12 cellular contexts compared by ENCODE assay signal in genomic region chr14:32565256-32565655, GRCh38.
DNase-seq lines count a peak whose midpoint lies in the region; ATAC-seq and TF ChIP-seq lines count a peak whose summit lies in the region.
"Had no signal": no experiment of that assay in that cellular context is flagged by ENCODE, and none has a peak within 500 bp of the region (broad histone marks: within the 10 kb centered on the region; RNA-seq: fewer than 3 reads in every experiment).

No MANE protein-coding gene starts in this region.

- no peak overlapping the region for H2AFZ ChIP-seq in smooth muscle cell (ENCODE audit: low read depth)

- no peak for ATAC-seq in HG03571 (IDR thresholded peaks at IDR 0.05; ENCODE audit: unreplicated experiment)
- ATAC-seq: A549 had no signal

- H3K9me3 ChIP-seq in smooth muscle cell (replicated peaks; ENCODE audit: low read depth) = no peaks in the 10 kb centered on the region
- H3K9me3 ChIP-seq: A549 had no signal

- H3K27ac ChIP-seq in smooth muscle cell (ENCODE audit: low read depth) = peak overlapping the region; percentile 67
- H3K27ac ChIP-seq: A549 had no signal

- H3K4me1 ChIP-seq in smooth muscle cell (ENCODE audit: low read depth) = peaks cover 6% of the 10 kb centered on the region
- H3K4me1 ChIP-seq: A549 had no signal

- H3K4me3 ChIP-seq in fibroblast of the aortic adventitia (ENCODE audit: low read depth, low read length) (no peak overlapping the region), smooth muscle cell (no peak overlapping the region)
- H3K4me3 ChIP-seq: A549 had no signal

- peaks cover 5% of the 10 kb centered on the region for H3F3A ChIP-seq in smooth muscle cell (ENCODE audit: low read depth)

- no peaks in the 10 kb centered on the region for H4K20me1 ChIP-seq in smooth muscle cell (ENCODE audit: low read depth)

- H3K27me3 ChIP-seq in smooth muscle cell (ENCODE audit: low read depth) = no peaks in the 10 kb centered on the region

- no peak overlapping the region for H3K9ac ChIP-seq in smooth muscle cell (ENCODE audit: low read depth)

- H3K79me2 ChIP-seq in smooth muscle cell (ENCODE audit: low read depth) = no peaks in the 10 kb centered on the region

- TF ChIP-seq CTCF in fibroblast of the aortic adventitia (IDR thresholded peaks at IDR 0.05; ENCODE audit: insufficient read depth, low read length) (no peak), smooth muscle cell (IDR thresholded peaks at IDR 0.05; ENCODE audit: borderline replicate concordance, insufficient read depth, poor library complexity, severe bottlenecking) (no peak)

- no peaks in the 10 kb centered on the region for H3K36me3 ChIP-seq in smooth muscle cell (ENCODE audit: low read depth)

- DNase-seq in NCI-H187 treated with DMSO at 0.1 percent for 48 hours (lab: John Stamatoyannopoulos, UW) (peak; percentile 18), NCI-H187 (lab: John Stamatoyannopoulos, UW) (no peak), NCI-H774 (lab: John Stamatoyannopoulos, UW) (peak; percentile 4), fibroblast of the aortic adventitia (ENCODE audit: low read depth) (peak; percentile 2), smooth muscle cell (lab: John Stamatoyannopoulos, UW; ENCODE audit: unreplicated experiment) (no peak), dermis blood vessel endothelial cell (no peak)
- DNase-seq in activated naive CD4-positive, alpha-beta T cell treated with anti-CD3 and anti-CD28 coated beads, Interleukin-2, amount 50 U/mL, for 16 hours = no peak
- DNase-seq: activated B cell treated with CpG ODN at 0.5 μM for 24 hours; activated CD8-positive, alpha-beta memory T cell treated with anti-CD3 and anti-CD28 coated beads, Interleukin-2, amount 50 U/mL, for 4 hours; SW 1271 had no signal

- H3K4me2 ChIP-seq in smooth muscle cell = no peak overlapping the region
- H3K4me2 ChIP-seq: A549 had no signal

Comparison
In these comparisons a context has a peak if more than half of its experiments do, and no peak if none do; other contexts are left out.
1. DNase-seq: peak in NCI-H187 treated with DMSO at 0.1 percent for 48 hours (single experiment), NCI-H774 (single experiment) and fibroblast of the aortic adventitia (single experiment); none in NCI-H187 (0 of 2), smooth muscle cell (single experiment), dermis blood vessel endothelial cell (single experiment) and activated naive CD4-positive, alpha-beta T cell treated with anti-CD3 and anti-CD28 coated beads, Interleukin-2, amount 50 U/mL, for 16 hours (single experiment).